In genomic region chr2:239220976-239221375, GRCh38 we compare ENCODE assay signal across 11 cellular contexts.
DNase-seq lines count a peak whose midpoint lies in the region; ATAC-seq and TF ChIP-seq lines count a peak whose summit lies in the region.
"Had no signal": no experiment of that assay in that cellular context is flagged by ENCODE, and none has a peak within 500 bp of the region (broad histone marks: within the 10 kb centered on the region; RNA-seq: fewer than 3 reads in every experiment).

No MANE protein-coding gene starts in this region.

- H3K4me3 Mint-ChIP-seq in osteocyte (ENCODE audit: unreplicated experiment): peak overlapping the region; percentile 8
- H3K4me3 Mint-ChIP-seq: activated CD4-positive, alpha-beta T cell treated with anti-CD3 and anti-CD28 coated beads for 36 hours had no signal

- H3K27ac ChIP-seq in cardiac muscle cell (peak overlapping the region; percentile 91), dorsolateral prefrontal cortex (peak overlapping the region; percentile 83 to 99 (median 97)), transverse colon (peak overlapping the region; percentile 78 to 88 (median 86))

- H3K36me3 ChIP-seq in cardiac muscle cell (no peaks in the 10 kb centered on the region), transverse colon (no peaks in the 10 kb centered on the region)

- intact Hi-C loops in left cardiac atrium (cut with DNase I): no loop called here
- intact Hi-C loops in dorsolateral prefrontal cortex (cut with DNase I): no loop called here
- intact Hi-C loops in transverse colon (cut with DNase I; ENCODE audit: low total_unique reads): loop anchor here (5.0 to 10.0 kb wide), 2 partner anchors 91 to 174 kb away; no protein-coding TSS in a partner anchor

- H3K27ac Mint-ChIP-seq in osteocyte (ENCODE audit: unreplicated experiment): peak overlapping the region; percentile 87

- no peak for DNase-seq in cardiac muscle cell (ENCODE audit: low read depth in 1 of 2, low spot score in 1 of 2)
- no peak for DNase-seq in left cardiac atrium
- no peak for DNase-seq in dorsolateral prefrontal cortex
- no peak for DNase-seq in osteocyte (ENCODE audit: extremely low spot score, unreplicated experiment)
- DNase-seq in transverse colon: no peak
- no peak for DNase-seq in DMS 273 (lab: John Stamatoyannopoulos, UW; ENCODE audit: unreplicated experiment)
- no peak for DNase-seq in NCI-H146 (lab: John Stamatoyannopoulos, UW)
- no peak for DNase-seq in GF-D8 (lab: John Stamatoyannopoulos, UW)
- DNase-seq: activated CD4-positive, alpha-beta T cell treated with anti-CD3 and anti-CD28 coated beads for 36 hours; stimulated activated naive CD8-positive, alpha-beta T cell treated with anti-CD3 and anti-CD28 coated beads, Interleukin-15, Interleukin-2, amounts not matched to agents 100 U/mL and 50 U/mL, for 24 hours had no signal

- in situ Hi-C loops in transverse colon (cut with MboI; ENCODE audit: low pct_ligation_motif_present in 1 of 4, low pct_unique_long_range_greater_than_20kb in 1 of 4, low sequenced_read_pairs in 3 of 4): no loop called here

- ATAC-seq in left cardiac atrium: no peak
- ATAC-seq: activated CD4-positive, alpha-beta T cell treated with anti-CD3 and anti-CD28 coated beads for 36 hours; activated naive CD4-positive, alpha-beta T cell treated with anti-CD3 and anti-CD28 coated beads, Interleukin-2, amount 50 U/mL, for 72 hours; stimulated activated naive CD8-positive, alpha-beta T cell treated with anti-CD3 and anti-CD28 coated beads, Interleukin-15, Interleukin-2, amounts not matched to agents 100 U/mL and 50 U/mL, for 24 hours had no signal

- TF ChIP-seq CTCF in cardiac muscle cell (IDR thresholded peaks at IDR 0.05; ENCODE audit: low read depth, low read length): no peak
- TF ChIP-seq CTCF in dorsolateral prefrontal cortex (IDR thresholded peaks at IDR 0.05 in 54 of 56, conservative IDR thresholded peaks at IDR 0.05 in 2 of 56; ENCODE audit: low read depth in 1 of 56, partially characterized antibody in 56 of 56): no peak
- TF ChIP-seq CTCF in osteocyte (IDR thresholded peaks at IDR 0.05): no peak
- TF ChIP-seq CTCF in transverse colon (IDR thresholded peaks at IDR 0.05): no peak

- H3K27me3 ChIP-seq in cardiac muscle cell: no peaks in the 10 kb centered on the region
- H3K27me3 ChIP-seq in dorsolateral prefrontal cortex: no peaks in the 10 kb centered on the region
- H3K27me3 ChIP-seq in transverse colon: no peaks in the 10 kb centered on the region

- no peak for TF ChIP-seq EP300 in transverse colon (IDR thresholded peaks at IDR 0.05; ENCODE audit: low read depth)

- H3K4me3 ChIP-seq in cardiac muscle cell (no peak overlapping the region), dorsolateral prefrontal cortex (peak overlapping the region in 2 of 59 donors; percentile 25 to 55), transverse colon (no peak overlapping the region)

- WGBS in transverse colon (ENCODE audit: low coverage in 1 of 2), 2 donors: 93 to 97% methylated on average over 11 to 16 of the region's 16 CpGs

- no peaks in the 10 kb centered on the region for H3K36me3 Mint-ChIP-seq in osteocyte (ENCODE audit: unreplicated experiment)
- H3K36me3 Mint-ChIP-seq: activated naive CD4-positive, alpha-beta T cell treated with anti-CD3 and anti-CD28 coated beads, Interleukin-2, amount 50 U/mL, for 72 hours had no signal

- H3K4me1 Mint-ChIP-seq in osteocyte (ENCODE audit: unreplicated experiment): peaks cover 50% of the 10 kb centered on the region

- TF ChIP-seq POLR2A in transverse colon (IDR thresholded peaks at IDR 0.05): no peak

- H3K9me3 ChIP-seq in cardiac muscle cell (ENCODE audit: low read depth) (no peaks in the 10 kb centered on the region), transverse colon (peaks cover 0 to 3% of the 10 kb centered on the region in 2 donors)

- no peaks in the 10 kb centered on the region for H3K9me3 Mint-ChIP-seq in osteocyte (ENCODE audit: unreplicated experiment)
- H3K9me3 Mint-ChIP-seq: activated naive CD4-positive, alpha-beta T cell treated with anti-CD3 and anti-CD28 coated beads, Interleukin-2, amount 50 U/mL, for 72 hours had no signal

- no peaks in the 10 kb centered on the region for H3K27me3 Mint-ChIP-seq in osteocyte (ENCODE audit: unreplicated experiment)
- H3K27me3 Mint-ChIP-seq: activated CD4-positive, alpha-beta T cell treated with anti-CD3 and anti-CD28 coated beads for 36 hours had no signal

- H3K4me1 ChIP-seq in cardiac muscle cell (ENCODE audit: low read depth) (peaks cover 15% of the 10 kb centered on the region), transverse colon (peaks cover 30 to 66% (median 55%) of the 10 kb centered on the region in 4 donors)
